In the genomic region with DNA sequence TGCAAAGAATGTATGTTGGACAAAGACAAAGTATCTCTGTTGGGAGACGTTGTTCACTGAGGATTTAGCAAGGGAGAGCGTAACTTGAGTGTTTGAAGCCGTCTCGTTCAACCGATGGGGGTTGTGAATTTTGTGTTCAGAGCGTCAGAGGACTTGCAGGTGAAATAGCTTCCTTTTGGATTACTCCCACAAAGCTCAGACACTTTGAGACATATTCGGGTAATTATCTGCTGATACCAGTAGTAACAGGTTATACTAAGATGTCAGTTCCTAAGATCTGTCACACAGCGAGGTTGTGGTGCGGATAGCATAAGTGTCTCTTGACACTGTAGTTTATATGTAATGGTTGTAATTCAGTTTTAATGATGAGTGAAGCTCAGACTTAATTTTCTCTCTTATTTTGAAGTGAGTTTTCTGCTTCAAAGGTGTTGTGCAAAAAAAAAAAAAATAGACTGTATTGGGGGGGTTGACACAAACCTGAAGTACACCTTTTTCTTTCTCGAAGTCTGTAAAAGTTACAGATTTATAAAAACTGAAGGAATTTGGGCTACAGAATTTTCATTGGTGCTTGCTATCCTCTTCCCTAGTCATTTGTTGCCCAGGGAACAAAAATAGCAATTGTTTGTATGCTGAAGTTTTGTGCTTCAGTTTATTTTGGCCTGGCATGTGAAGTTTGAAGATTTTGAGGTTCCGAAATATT, we compare ENCODE assay signal across 8 cellular contexts. TPM values are rescaled to one million over a fixed set of nuclear protein-coding genes. Genes with fewer than 3 reads are reported as not detected.
DNase-seq lines count a peak whose midpoint lies in the region; ATAC-seq, FAIRE-seq and TF ChIP-seq lines count a peak whose summit lies in the region.

No MANE protein-coding gene starts in this region.

- H3K27me3 ChIP-seq in BE2C = no peaks in the 10 kb centered on the region
- H3K27me3 ChIP-seq in HUES6 (ENCODE audit: control insufficient read depth, insufficient read depth, low read length) = peaks cover 59% of the 10 kb centered on the region
- H3K27me3 ChIP-seq in HepG2 (ENCODE audit: control insufficient read depth in 1 of 2, insufficient read depth in 2 of 2, low read length in 2 of 2) = no peaks in the 10 kb centered on the region; a peak in 1 of 5 replicates
- no peaks in the 10 kb centered on the region for H3K27me3 ChIP-seq in thoracic aorta (replicated peaks; ENCODE audit: insufficient read depth)

- peaks cover 60% of the 10 kb centered on the region for H4K20me1 ChIP-seq in HepG2 (ENCODE audit: insufficient read depth, low read length)

- peaks cover 63% of the 10 kb centered on the region for H3K79me2 ChIP-seq in HepG2 (ENCODE audit: insufficient read depth, low read length)

- DNase-seq in BE2C (no peak), astrocyte of the spinal cord (ENCODE audit: low read depth, low spot score) (peak; percentile 32), HepG2 (ENCODE audit: low spot score) (no peak), thoracic aorta (ENCODE audit: low spot score) (no peak), GM19240 (ENCODE audit: insufficient read length, low spot score) (no peak)

- no peaks in the 10 kb centered on the region for H3K9me3 ChIP-seq in BE2C
- H3K9me3 ChIP-seq in HUES6 (ENCODE audit: control insufficient read depth, insufficient read depth, low read depth, low read length) = no peaks in the 10 kb centered on the region
- H3K9me3 ChIP-seq in HepG2 (ENCODE audit: low read length) = no peaks in the 10 kb centered on the region
- H3K9me3 ChIP-seq in thoracic aorta = no peaks in the 10 kb centered on the region

- FAIRE-seq in HepG2 (lab: Jason Lieb, UNC) = peak; percentile 26

- no peak for TF ChIP-seq RAD21 in HepG2 (CRISPR knock-in tag; IDR thresholded peaks at IDR 0.05)

- in situ Hi-C loops in astrocyte of the spinal cord (cut with HindIII; ENCODE audit: low sequenced_read_pairs) = no loop called here
- in situ Hi-C loops in HepG2 (cut with HindIII; ENCODE audit: extremely low pct_ligation_motif_present, low pct_unique_long_range_greater_than_20kb) = no loop called here

- TF ChIP-seq CTCF in BE2C (IDR thresholded peaks at IDR 0.05; ENCODE audit: low read depth, low read length) = no peak
- TF ChIP-seq CTCF in astrocyte of the spinal cord (IDR thresholded peaks at IDR 0.05; ENCODE audit: low read depth, low read length) = no peak
- TF ChIP-seq CTCF in HepG2 (CRISPR knock-in tag; IDR thresholded peaks at IDR 0.05) = no peak
- TF ChIP-seq CTCF in thoracic aorta (IDR thresholded peaks at IDR 0.05) = no peak

- 11% methylated on average over 11 of the region's 11 CpGs for WGBS in HepG2 (ENCODE audit: low lambda C conversion rate)

- no peak for TF ChIP-seq POLR2A in HepG2 (IDR thresholded peaks at IDR 0.05; ENCODE audit: insufficient read depth in 1 of 2, low read depth in 2 of 2, low read length in 2 of 2)

- intact Hi-C loops in HepG2 (cut with micrococcal nuclease; ENCODE audit: unreplicated experiment) = loop anchor here (5.0 kb wide), 2 partner anchors 82 to 123 kb away; a partner anchor contains a TSS

- TF ChIP-seq EP300 in HepG2 (IDR thresholded peaks at IDR 0.05; ENCODE audit: low read depth in 2 of 2, low read length in 2 of 2) (no peak), HepG2 (CRISPR knock-in tag; IDR thresholded peaks at IDR 0.05; ENCODE audit: borderline replicate concordance) (no peak)

- no peak overlapping the region for H2AFZ ChIP-seq in HepG2 (ENCODE audit: low read length)

- H3K9ac ChIP-seq in HUES6 (ENCODE audit: low read length) (peak overlapping the region; percentile 61), HepG2 (ENCODE audit: insufficient read depth, low read depth, low read length) (peak overlapping the region; percentile 84)

- no peak overlapping the region for H3K27ac ChIP-seq in HUES6 (ENCODE audit: low read depth, low read length)
- peak overlapping the region; percentile 74 for H3K27ac ChIP-seq in HepG2 (ENCODE audit: extremely low read length, insufficient read depth, low read length)
- peak overlapping the region; percentile 80 to 89 for H3K27ac ChIP-seq in thoracic aorta

- ATAC-seq in HepG2 (no peak), thoracic aorta (ENCODE audit: insufficient number of reproducible peaks, low FRiP score, low read depth) (no peak), GM21723 (IDR thresholded peaks at IDR 0.05; ENCODE audit: unreplicated experiment) (no peak), GM19351 (IDR thresholded peaks at IDR 0.05; ENCODE audit: unreplicated experiment) (no peak)

- POLR2A ChIA-PET in HepG2 (lab: Yijun Ruan, JAX) = interaction anchor here (0.7 to 5.3 kb wide), 14 partner anchors 8 to 327 kb away, joined by 3 to 36 read pairs (median 6); no protein-coding TSS in a partner anchor

- CTCF ChIA-PET in HepG2 (lab: Yijun Ruan, JAX; ENCODE audit: low intra/inter-chr PET ratio, low total read pairs) = no interaction called here

- H3K4me3 ChIP-seq in BE2C (ENCODE audit: low read depth, low read length) (peak overlapping the region; percentile 94), HUES6 (ENCODE audit: low read depth, low read length) (peak overlapping the region; percentile 69), astrocyte of the spinal cord (ENCODE audit: low read depth, low read length) (peak overlapping the region; percentile 94), HepG2 (replicated peaks in 1 of 3; ENCODE audit: insufficient read depth in 1 of 3, low read depth in 2 of 3, low read length in 3 of 3) (peak overlapping the region; percentile 73 to 95 (median 89)), thoracic aorta (peak overlapping the region; percentile 95)

- BruUV-seq in HepG2 (replicated peaks; lab: Mats Ljungman, UMichigan) = TSS peak; percentile 59

- H3K36me3 ChIP-seq in BE2C = no peaks in the 10 kb centered on the region; the same call in 1 of the 2 replicates
- H3K36me3 ChIP-seq in HUES6 (ENCODE audit: control insufficient read depth, insufficient read depth, low read length) = no peaks in the 10 kb centered on the region
- no peaks in the 10 kb centered on the region for H3K36me3 ChIP-seq in HepG2 (replicated peaks in 1 of 2; ENCODE audit: control insufficient read depth in 1 of 2, insufficient read depth in 2 of 2, low read length in 2 of 2)
- no peaks in the 10 kb centered on the region for H3K36me3 ChIP-seq in thoracic aorta

- peak overlapping the region; percentile 93 for H3K4me2 ChIP-seq in HepG2 (ENCODE audit: low read depth, low read length)

- H3K4me1 ChIP-seq in BE2C (peaks cover 30% of the 10 kb centered on the region), HUES6 (ENCODE audit: control insufficient read depth, insufficient read depth, low read length) (peaks cover 5% of the 10 kb centered on the region; the same call in 1 of the 2 replicates), HepG2 (ENCODE audit: insufficient read depth, low read length) (peaks cover 72% of the 10 kb centered on the region), thoracic aorta (ENCODE audit: control insufficient read depth in 1 of 2, low read depth in 2 of 2) (peaks cover 25 to 64% of the 10 kb centered on the region in 2 donors)

TF ChIP-seq in HepG2, 621 proteins besides CTCF, POLR2A, EP300 and RAD21 (continues in another document):
- TF ChIP-seq ARNTL (CRISPR knock-in tag; IDR thresholded peaks at IDR 0.05) (no peak), SNRNP70 (IDR thresholded peaks at IDR 0.05; ENCODE audit: low read depth, low read length) (no peak), ZNF296 (CRISPR knock-in tag; conservative IDR thresholded peaks at IDR 0.05) (no peak), CENPT (CRISPR knock-in tag; IDR thresholded peaks at IDR 0.05; ENCODE audit: low read depth) (no peak), RXRA (CRISPR knock-in tag; IDR thresholded peaks at IDR 0.05) (no peak), ZBTB7B (CRISPR knock-in tag; IDR thresholded peaks at IDR 0.05) (no peak), ZNF720 (CRISPR knock-in tag; IDR thresholded peaks at IDR 0.05) (no peak)
- TF ChIP-seq, protein P1, sequence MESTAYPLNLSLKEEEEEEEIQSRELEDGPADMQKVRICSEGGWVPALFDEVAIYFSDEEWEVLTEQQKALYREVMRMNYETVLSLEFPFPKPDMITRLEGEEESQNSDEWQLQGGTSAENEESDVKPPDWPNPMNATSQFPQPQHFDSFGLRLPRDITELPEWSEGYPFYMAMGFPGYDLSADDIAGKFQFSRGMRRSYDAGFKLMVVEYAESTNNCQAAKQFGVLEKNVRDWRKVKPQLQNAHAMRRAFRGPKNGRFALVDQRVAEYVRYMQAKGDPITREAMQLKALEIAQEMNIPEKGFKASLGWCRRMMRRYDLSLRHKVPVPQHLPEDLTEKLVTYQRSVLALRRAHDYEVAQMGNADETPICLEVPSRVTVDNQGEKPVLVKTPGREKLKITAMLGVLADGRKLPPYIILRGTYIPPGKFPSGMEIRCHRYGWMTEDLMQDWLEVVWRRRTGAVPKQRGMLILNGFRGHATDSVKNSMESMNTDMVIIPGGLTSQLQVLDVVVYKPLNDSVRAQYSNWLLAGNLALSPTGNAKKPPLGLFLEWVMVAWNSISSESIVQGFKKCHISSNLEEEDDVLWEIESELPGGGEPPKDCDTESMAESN (CRISPR knock-in tag; conservative IDR thresholded peaks at IDR 0.05) = 0 out of 2 replicates have a peak, but pooled peaks have one; percentile 27

RNA-seq across cellular contexts. Expression of a gene that starts 1.7 kb away (rescaled TPM):
- 67.1 TPM for polyA plus RNA-seq in BE2C (2012; ENCODE audit: insufficient read depth, insufficient read length, low read depth)
- total RNA-seq in HepG2 (2016; rRNA removed; fragmentation: Illumina TruSeq; extraction: Trizol) (47.3 and 62.1 TPM in 2 replicates), thoracic aorta (100 to 1,000 TPM in 1 of 2 donors, 10 to 100 TPM in 1; 74.5 to 135 TPM)
- total RNA-seq in HepG2 (2016; cell fraction: cytosol; rRNA removed; fragmentation: Illumina TruSeq; extraction: Trizol; ENCODE audit: low read depth) = 105 and 126 TPM in 2 replicates
- total RNA-seq in HepG2 (2016; cell fraction: insoluble cytoplasmic fraction; rRNA removed; fragmentation: Illumina TruSeq; extraction: Trizol) = 44.0 and 55.9 TPM in 2 replicates
- total RNA-seq in HepG2 (2016; cell fraction: membrane; rRNA removed; fragmentation: Illumina TruSeq; extraction: Trizol) = 30.9 and 35.4 TPM in 2 replicates
- 122 and 129 TPM in 2 replicates for total RNA-seq in HepG2 (2016; cell fraction: nucleus; rRNA removed; fragmentation: Illumina TruSeq; extraction: Trizol)
- polyA plus RNA-seq in HepG2 (2011; rRNA removed) = 74.8 and 87.6 TPM in 2 replicates
- 40.1 and 42.6 TPM in 2 replicates for polyA plus RNA-seq in HepG2 (2011; cell fraction: cytosol; rRNA removed)
- 375 and 376 TPM in 2 replicates for polyA plus RNA-seq in HepG2 (2011; cell fraction: nucleus; rRNA removed)
- 81.3 and 96.1 TPM in 2 replicates for polyA plus RNA-seq in HepG2 (2012)
- 26.1 and 28.4 TPM in 2 replicates for polyA plus RNA-seq in HepG2 (2016; cell fraction: cytosol; fragmentation: Illumina TruSeq; extraction: Trizol; ENCODE audit: low read depth)
- polyA plus RNA-seq in HepG2 (2016; cell fraction: insoluble cytoplasmic fraction; fragmentation: Illumina TruSeq; extraction: Trizol; ENCODE audit: low read depth) = 37.0 and 39.4 TPM in 2 replicates
- 24.4 and 25.2 TPM in 2 replicates for polyA plus RNA-seq in HepG2 (2016; cell fraction: membrane; fragmentation: Illumina TruSeq; extraction: Trizol; ENCODE audit: low read depth)
- 241 and 272 TPM in 2 replicates for polyA plus RNA-seq in HepG2 (2016; cell fraction: nucleus; fragmentation: Illumina TruSeq; extraction: Trizol; ENCODE audit: insufficient read depth, low read depth)
- polyA minus RNA-seq in HepG2 (2011; rRNA and poly(A)+ RNA removed; ENCODE audit: low replicate concordance) = 94.1 and 144 TPM in 2 replicates
- 66.7 and 75.3 TPM in 2 replicates for polyA minus RNA-seq in HepG2 (2011; cell fraction: cytosol; rRNA and poly(A)+ RNA removed)
- polyA minus RNA-seq in HepG2 (2011; cell fraction: nucleus; rRNA and poly(A)+ RNA removed) = 263 and 294 TPM in 2 replicates
